Comparison of ENCODE assay signal across 1 cellular context in genomic region chr1:40939320-40940059, GRCh38.
TF ChIP-seq lines count a peak whose summit lies in the region.

No MANE protein-coding gene starts in this region.

TF ChIP-seq in HepG2, 621 proteins besides CTCF, POLR2A, EP300 and RAD21 (continued from another document and continues in another):
- TF ChIP-seq ARID4A (CRISPR knock-in tag; IDR thresholded peaks at IDR 0.05; ENCODE audit: borderline replicate concordance) (peak; percentile 39; the same call in 1 of the 2 replicates), PHF8 (CRISPR knock-in tag; IDR thresholded peaks at IDR 0.05) (peak; percentile 42), MLX (CRISPR knock-in tag; IDR thresholded peaks at IDR 0.05) (peak; percentile 35; the same call in 1 of the 2 replicates), KDM3A (CRISPR knock-in tag; IDR thresholded peaks at IDR 0.05; ENCODE audit: low read depth) (peak; percentile 88), PHF5A (CRISPR knock-in tag; IDR thresholded peaks at IDR 0.05; ENCODE audit: low read depth, unreplicated experiment) (peak; percentile 69), ZMAT3 (CRISPR knock-in tag; conservative IDR thresholded peaks at IDR 0.05) (no peak), MLXIP (CRISPR knock-in tag; IDR thresholded peaks at IDR 0.05; ENCODE audit: borderline replicate concordance) (no peak), ZSCAN31 (CRISPR knock-in tag; IDR thresholded peaks at IDR 0.05; ENCODE audit: low read depth) (peak; percentile 78; the same call in 1 of the 2 replicates), PAX8 (CRISPR knock-in tag; IDR thresholded peaks at IDR 0.05; ENCODE audit: borderline replicate concordance) (no peak), ZNF138 (CRISPR knock-in tag; IDR thresholded peaks at IDR 0.05; ENCODE audit: low read depth) (no peak), TSC22D2 (CRISPR knock-in tag; IDR thresholded peaks at IDR 0.05; ENCODE audit: borderline replicate concordance) (peak; percentile 44; the same call in 1 of the 2 replicates), SOX6 (IDR thresholded peaks at IDR 0.05) (no peak), SOX6 (CRISPR knock-in tag; IDR thresholded peaks at IDR 0.05) (peak; percentile 78; the same call in 1 of the 2 replicates), PATZ1 (CRISPR knock-in tag; IDR thresholded peaks at IDR 0.05) (0 out of 2 replicates have a peak, but pooled peaks have one; percentile 28), RFXANK (CRISPR knock-in tag; IDR thresholded peaks at IDR 0.05) (peak; percentile 55; the same call in 1 of the 2 replicates), LCORL (IDR thresholded peaks at IDR 0.05) (no peak), LCORL (CRISPR knock-in tag; IDR thresholded peaks at IDR 0.05) (peak; percentile 77), ZNF710 (CRISPR knock-in tag; IDR thresholded peaks at IDR 0.05; ENCODE audit: borderline replicate concordance) (peak; percentile 32; the same call in 1 of the 2 replicates), MAZ (IDR thresholded peaks at IDR 0.05; ENCODE audit: borderline replicate concordance, low read depth, low read length) (no peak), MAZ (CRISPR knock-in tag; IDR thresholded peaks at IDR 0.05; ENCODE audit: low read depth) (0 out of 2 replicates have a peak, but pooled peaks have one; percentile 51), HMGXB4 (CRISPR knock-in tag; IDR thresholded peaks at IDR 0.05; ENCODE audit: borderline replicate concordance in 1 of 2, low read depth in 1 of 2) (peak in 1 of 2 experiments; percentile 38; a peak in 1 of 4 replicates), ZNF629 (CRISPR knock-in tag; conservative IDR thresholded peaks at IDR 0.05) (peak; percentile 25; the same call in 1 of the 2 replicates), ZNF781 (CRISPR knock-in tag; IDR thresholded peaks at IDR 0.05; ENCODE audit: borderline replicate concordance, not compliant biosample characterization) (no peak), THAP11 (CRISPR knock-in tag; IDR thresholded peaks at IDR 0.05) (peak; percentile 58; the same call in 1 of the 2 replicates), NFE2L2 (IDR thresholded peaks at IDR 0.05; ENCODE audit: low read length) (no peak), HBP1 (CRISPR knock-in tag; IDR thresholded peaks at IDR 0.05; ENCODE audit: low read depth) (peak; percentile 92), NR1H2 (CRISPR knock-in tag; IDR thresholded peaks at IDR 0.05; ENCODE audit: borderline replicate concordance, low read depth) (no peak), HDAC1 (CRISPR knock-in tag; IDR thresholded peaks at IDR 0.05) (peak; percentile 78), ZNF549 (CRISPR knock-in tag; IDR thresholded peaks at IDR 0.05) (no peak), IRF9 (CRISPR knock-in tag; IDR thresholded peaks at IDR 0.05; ENCODE audit: borderline replicate concordance) (no peak), TIGD3 (CRISPR knock-in tag; IDR thresholded peaks at IDR 0.05; ENCODE audit: borderline replicate concordance) (no peak), UBTF (CRISPR knock-in tag; IDR thresholded peaks at IDR 0.05) (peak; percentile 100)
